Comparison of ENCODE assay signal across 16 cellular contexts in genomic region chr2:130825972-130826253, GRCh38. TPM values are rescaled to one million over a fixed set of nuclear protein-coding genes. Genes with fewer than 3 reads are reported as not detected.
DNase-seq lines count a peak whose midpoint lies in the region; ATAC-seq and TF ChIP-seq lines count a peak whose summit lies in the region.
"Had no signal": no experiment of that assay in that cellular context is flagged by ENCODE, and none has a peak within 500 bp of the region (broad histone marks: within the 10 kb centered on the region; RNA-seq: fewer than 3 reads in every experiment).

No MANE protein-coding gene starts in this region.

- H3K4me3 ChIP-seq in dorsolateral prefrontal cortex (no peak overlapping the region), neural progenitor cell (no peak overlapping the region), tibial nerve (no peak overlapping the region), smooth muscle cell (no peak overlapping the region), left ventricle myocardium inferior (no peak overlapping the region), breast epithelium (no peak overlapping the region)
- H3K4me3 ChIP-seq: SJSA1 had no signal

- DNase-seq in RWPE1 (ENCODE audit: low spot score) (no peak), dorsolateral prefrontal cortex (no peak), neural progenitor cell (ENCODE audit: low spot score) (no peak), tibial nerve (ENCODE audit: low spot score in 2 of 2) (no peak), smooth muscle cell (lab: John Stamatoyannopoulos, UW; ENCODE audit: unreplicated experiment) (no peak), left ventricle myocardium inferior (no peak), breast epithelium (ENCODE audit: low spot score in 2 of 2) (no peak)
- DNase-seq: ACHN; Calu3; CD4-positive, alpha-beta memory T cell; NCI-H1930; NCI-H2171; NCI-H446; NK-92 treated with Interleukin-12 subunit alpha and Interleukin-12 subunit beta, amount 100 ng/mL, for 24 hours had no signal

- H4K20me1 ChIP-seq in neural progenitor cell (ENCODE audit: low read depth) (no peaks in the 10 kb centered on the region), smooth muscle cell (ENCODE audit: low read depth) (no peaks in the 10 kb centered on the region)

- H3K36me3 Mint-ChIP-seq in neural progenitor cell = no peaks in the 10 kb centered on the region
- H3K36me3 Mint-ChIP-seq: CD4-positive, alpha-beta memory T cell had no signal

- TF ChIP-seq EP300 in tibial nerve (IDR thresholded peaks at IDR 0.05) = no peak

- H3K9ac ChIP-seq in neural progenitor cell = no peak overlapping the region
- no peak overlapping the region for H3K9ac ChIP-seq in smooth muscle cell (ENCODE audit: low read depth)

- no peaks in the 10 kb centered on the region for H3K9me3 Mint-ChIP-seq in neural progenitor cell

- H2AFZ ChIP-seq in neural progenitor cell (replicated peaks) = no peak overlapping the region
- no peak overlapping the region for H2AFZ ChIP-seq in smooth muscle cell (ENCODE audit: low read depth)

- intact Hi-C loops in dorsolateral prefrontal cortex (cut with DNase I) = loop anchor here in 1 of 2 donors (10.0 kb wide), 1 partner anchor 49 kb away; no protein-coding TSS in a partner anchor
- intact Hi-C loops in left ventricle myocardium inferior (cut with micrococcal nuclease) = no loop called here
- intact Hi-C loops in breast epithelium (cut with DNase I; ENCODE audit: low total_unique reads) = no loop called here

- 68% methylated on average over 13 of the region's 13 CpGs for WGBS in tibial nerve, 2 donors
- 95% methylated on average over 12 of the region's 13 CpGs for WGBS in smooth muscle cell (ENCODE audit: low lambda C conversion rate)

- POLR2A ChIA-PET in RWPE1 (lab: Yijun Ruan, JAX; ENCODE audit: low non-redundant PET) = no interaction called here

- TF ChIP-seq CTCF in RWPE1 (conservative IDR thresholded peaks at IDR 0.05; ENCODE audit: low read depth) (no peak), dorsolateral prefrontal cortex (IDR thresholded peaks at IDR 0.05 in 54 of 56, conservative IDR thresholded peaks at IDR 0.05 in 2 of 56; ENCODE audit: low read depth in 1 of 56, partially characterized antibody in 56 of 56) (no peak), neural progenitor cell (IDR thresholded peaks at IDR 0.05) (no peak), tibial nerve (IDR thresholded peaks at IDR 0.05) (no peak), smooth muscle cell (IDR thresholded peaks at IDR 0.05; ENCODE audit: borderline replicate concordance, insufficient read depth, poor library complexity, severe bottlenecking) (no peak), left ventricle myocardium inferior (IDR thresholded peaks at IDR 0.05; ENCODE audit: borderline replicate concordance) (no peak), breast epithelium (IDR thresholded peaks at IDR 0.05) (no peak)

- CTCF ChIA-PET in RWPE1 (lab: Yijun Ruan, JAX) = no interaction called here

- no peak for ATAC-seq in HG02884 (IDR thresholded peaks at IDR 0.05; ENCODE audit: unreplicated experiment)

- H3K4me3 Mint-ChIP-seq in neural progenitor cell = no peak overlapping the region

- H3K27ac Mint-ChIP-seq in neural progenitor cell = peak overlapping the region; percentile 93

- no peaks in the 10 kb centered on the region for H3K36me3 ChIP-seq in neural progenitor cell
- no peaks in the 10 kb centered on the region for H3K36me3 ChIP-seq in tibial nerve
- no peaks in the 10 kb centered on the region for H3K36me3 ChIP-seq in smooth muscle cell (ENCODE audit: low read depth)
- H3K36me3 ChIP-seq in left ventricle myocardium inferior = no peaks in the 10 kb centered on the region
- no peaks in the 10 kb centered on the region for H3K36me3 ChIP-seq in breast epithelium
- H3K36me3 ChIP-seq: SJSA1 had no signal

- peaks cover 73% of the 10 kb centered on the region for H3K4me1 Mint-ChIP-seq in neural progenitor cell

- H3K27me3 Mint-ChIP-seq in neural progenitor cell (ENCODE audit: insufficient read depth, low read depth) = peaks cover 2% of the 10 kb centered on the region
- H3K27me3 Mint-ChIP-seq: CD4-positive, alpha-beta memory T cell had no signal

- H3K4me2 ChIP-seq in neural progenitor cell (no peak overlapping the region), smooth muscle cell (no peak overlapping the region)

- H3F3A ChIP-seq in neural progenitor cell (ENCODE audit: low read depth) = peaks cover 20% of the 10 kb centered on the region
- no peaks in the 10 kb centered on the region for H3F3A ChIP-seq in smooth muscle cell (ENCODE audit: low read depth)

- peaks cover 0 to 5% (median 0%) of the 10 kb centered on the region in 45 donors for H3K27me3 ChIP-seq in dorsolateral prefrontal cortex
- H3K27me3 ChIP-seq in neural progenitor cell = no peaks in the 10 kb centered on the region
- H3K27me3 ChIP-seq in tibial nerve = no peaks in the 10 kb centered on the region
- H3K27me3 ChIP-seq in smooth muscle cell (ENCODE audit: low read depth) = no peaks in the 10 kb centered on the region
- peaks cover under 1% of the 10 kb centered on the region for H3K27me3 ChIP-seq in left ventricle myocardium inferior (ENCODE audit: low read depth)
- H3K27me3 ChIP-seq in breast epithelium = no peaks in the 10 kb centered on the region
- H3K27me3 ChIP-seq: SJSA1 had no signal

- TF ChIP-seq POLR2A in tibial nerve (IDR thresholded peaks at IDR 0.05) (no peak), breast epithelium (IDR thresholded peaks at IDR 0.05) (no peak)

- H3K4me1 ChIP-seq in neural progenitor cell (peaks cover 44% of the 10 kb centered on the region), tibial nerve (peaks cover 0 to 27% (median 25%) of the 10 kb centered on the region in 4 donors), smooth muscle cell (ENCODE audit: low read depth) (peaks cover 18% of the 10 kb centered on the region), left ventricle myocardium inferior (no peaks in the 10 kb centered on the region), breast epithelium (no peaks in the 10 kb centered on the region)

- H3K27ac ChIP-seq in RWPE1 (peak overlapping the region; percentile 90), dorsolateral prefrontal cortex (peak overlapping the region in 52 of 59 donors; percentile 32 to 95 (median 88)), neural progenitor cell (no peak overlapping the region), tibial nerve (peak overlapping the region in 3 of 4 donors; percentile 58 to 86 (median 82)), smooth muscle cell (ENCODE audit: low read depth) (no peak overlapping the region), left ventricle myocardium inferior (replicated peaks) (no peak overlapping the region), breast epithelium (no peak overlapping the region)
- H3K27ac ChIP-seq: SJSA1 had no signal

- H3K9me3 ChIP-seq in neural progenitor cell (ENCODE audit: low read depth) (no peaks in the 10 kb centered on the region), tibial nerve (no peaks in the 10 kb centered on the region), smooth muscle cell (replicated peaks; ENCODE audit: low read depth) (no peaks in the 10 kb centered on the region), left ventricle myocardium inferior (replicated peaks) (no peaks in the 10 kb centered on the region), breast epithelium (no peaks in the 10 kb centered on the region)
- H3K9me3 ChIP-seq: SJSA1 had no signal

- H3K79me2 ChIP-seq in neural progenitor cell (ENCODE audit: low read depth) (no peaks in the 10 kb centered on the region), smooth muscle cell (ENCODE audit: low read depth) (no peaks in the 10 kb centered on the region)

RNA-seq across cellular contexts. Expression of gene ARHGEF4, which starts 10.8 kb away (rescaled TPM):
- 100 to 1,000 TPM; 155 to 336 (median 251) TPM for total RNA-seq in dorsolateral prefrontal cortex
- total RNA-seq in neural progenitor cell (ENCODE audit: low replicate concordance) = 22.8 and 44.8 TPM in 2 replicates
- 10 to 100 TPM; 16.3 to 50.7 (median 23.3) TPM for total RNA-seq in tibial nerve
- total RNA-seq in smooth muscle cell = 11.4 and 16.0 TPM in 2 replicates
- polyA plus RNA-seq in smooth muscle cell = 13.0 and 14.9 TPM in 2 replicates
- 5.3 TPM for total RNA-seq in left ventricle myocardium inferior
- total RNA-seq in breast epithelium = 10 to 100 TPM in 1 of 3 donors, 1 to 10 TPM in 2; 7.5 to 10.1 (median 8.0) TPM

Comparison
In these comparisons a context has a peak if more than half of its experiments do, and no peak if none do; other contexts are left out.
1. H3K27ac ChIP-seq: peak in RWPE1 (single experiment), dorsolateral prefrontal cortex (52 of 59) and tibial nerve (3 of 4); none in neural progenitor cell (single experiment), smooth muscle cell (single experiment), left ventricle myocardium inferior (single experiment) and breast epithelium (0 of 2).